Comparison of ENCODE assay signal across 15 cellular contexts in the genomic region with DNA sequence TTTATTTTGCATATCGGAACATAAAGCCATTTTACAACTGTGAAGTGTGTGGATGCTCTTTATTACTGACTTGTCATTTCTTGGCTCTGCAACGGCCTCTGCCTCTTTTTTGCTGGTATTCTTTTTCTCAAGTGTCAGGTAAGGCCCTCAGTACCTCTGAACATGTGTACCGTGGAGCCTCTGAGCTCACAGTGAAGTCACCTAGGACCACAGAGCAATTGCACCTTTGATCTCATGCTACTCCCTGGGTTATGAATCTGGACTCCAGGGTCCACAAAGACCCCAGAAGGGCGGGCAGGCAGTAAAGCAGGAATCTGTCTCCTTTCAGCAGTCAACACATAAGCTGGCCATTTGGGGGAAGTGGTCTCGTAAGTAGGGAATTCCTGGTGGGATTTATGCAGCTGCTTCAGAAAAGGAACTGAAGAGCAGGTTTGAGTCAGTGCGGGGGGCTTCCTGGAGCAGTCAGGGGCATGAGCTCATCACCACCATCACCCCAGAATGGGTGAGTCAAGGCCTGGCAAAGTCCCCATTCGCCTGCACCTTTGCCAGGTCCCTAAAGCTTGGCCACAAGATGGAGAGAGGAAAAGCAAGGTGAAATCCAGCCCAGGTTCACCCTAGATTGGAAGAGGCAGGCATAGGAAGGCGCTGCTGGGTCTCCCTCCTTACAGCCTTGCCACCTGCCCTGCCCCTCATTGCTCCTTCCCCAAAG. TPM values are rescaled to one million over a fixed set of nuclear protein-coding genes. Genes with fewer than 3 reads are reported as not detected.
"Had no signal": no experiment of that assay in that cellular context is flagged by ENCODE, and none has a peak within 500 bp of the region (broad histone marks: within the 10 kb centered on the region; RNA-seq: fewer than 3 reads in every experiment).

No MANE protein-coding gene starts in this region.

- H3K36me3 Mint-ChIP-seq: activated naive CD4-positive, alpha-beta T cell treated with anti-CD3 and anti-CD28 coated beads, Interleukin-2, amount 10 ng/mL, durations not matched to agents 7 days and 5 days; natural killer cell had no signal

- H3K9me3 Mint-ChIP-seq: activated CD4-positive, alpha-beta memory T cell treated with anti-CD3 and anti-CD28 coated beads, Interleukin-2, amount 10 ng/mL, durations not matched to agents 7 days and 5 days; activated naive CD4-positive, alpha-beta T cell treated with anti-CD3 and anti-CD28 coated beads, Interleukin-2, amount 10 ng/mL, durations not matched to agents 7 days and 5 days; activated T-helper 17 cell treated with anti-CD3 and anti-CD28 coated beads, Interleukin-2, amount 50 U/mL, for 72 hours; central memory CD8-positive, alpha-beta T cell; natural killer cell had no signal

- H3K27me3 ChIP-seq: right atrium auricular region, uterus had no signal

- ATAC-seq: activated CD4-positive, alpha-beta T cell treated with anti-CD3 and anti-CD28 coated beads for 36 hours; activated T-helper 17 cell treated with anti-CD3 and anti-CD28 coated beads, Interleukin-2, amount 50 U/mL, for 72 hours; left colon; natural killer cell had no signal

- DNase-seq: activated CD4-positive, alpha-beta memory T cell treated with anti-CD3 and anti-CD28 coated beads, Interleukin-2, amount 10 ng/mL, durations not matched to agents 7 days and 5 days; activated CD4-positive, alpha-beta T cell treated with anti-CD3 and anti-CD28 coated beads for 36 hours; activated naive CD4-positive, alpha-beta T cell treated with anti-CD3 and anti-CD28 coated beads, Interleukin-2, amount 10 ng/mL, durations not matched to agents 7 days and 5 days; erythroblast; left colon; natural killer cell; nucleus accumbens; T1000; uterus; WERI-Rb-1 had no signal

- H3K4me3 Mint-ChIP-seq: activated CD4-positive, alpha-beta memory T cell treated with anti-CD3 and anti-CD28 coated beads, Interleukin-2, amount 10 ng/mL, durations not matched to agents 7 days and 5 days; activated CD4-positive, alpha-beta T cell treated with anti-CD3 and anti-CD28 coated beads for 36 hours; activated naive CD4-positive, alpha-beta T cell treated with anti-CD3 and anti-CD28 coated beads, Interleukin-2, amount 10 ng/mL, durations not matched to agents 7 days and 5 days; activated T-helper 17 cell treated with anti-CD3 and anti-CD28 coated beads, Interleukin-2, amount 50 U/mL, for 72 hours; central memory CD8-positive, alpha-beta T cell; natural killer cell had no signal

- H3K4me3 ChIP-seq: right atrium auricular region, skin epidermis, uterus had no signal

- H3K9me3 ChIP-seq: right atrium auricular region, uterus had no signal

- H3K27ac Mint-ChIP-seq: activated CD4-positive, alpha-beta memory T cell treated with anti-CD3 and anti-CD28 coated beads, Interleukin-2, amount 10 ng/mL, durations not matched to agents 7 days and 5 days; activated CD4-positive, alpha-beta T cell treated with anti-CD3 and anti-CD28 coated beads for 36 hours; activated naive CD4-positive, alpha-beta T cell treated with anti-CD3 and anti-CD28 coated beads, Interleukin-2, amount 10 ng/mL, durations not matched to agents 7 days and 5 days; activated T-helper 17 cell treated with anti-CD3 and anti-CD28 coated beads, Interleukin-2, amount 50 U/mL, for 72 hours; natural killer cell had no signal

- H3K4me1 Mint-ChIP-seq: activated CD4-positive, alpha-beta memory T cell treated with anti-CD3 and anti-CD28 coated beads, Interleukin-2, amount 10 ng/mL, durations not matched to agents 7 days and 5 days; activated CD4-positive, alpha-beta T cell treated with anti-CD3 and anti-CD28 coated beads for 36 hours; activated naive CD4-positive, alpha-beta T cell treated with anti-CD3 and anti-CD28 coated beads, Interleukin-2, amount 10 ng/mL, durations not matched to agents 7 days and 5 days; activated T-helper 17 cell treated with anti-CD3 and anti-CD28 coated beads, Interleukin-2, amount 50 U/mL, for 72 hours; central memory CD8-positive, alpha-beta T cell; natural killer cell had no signal

- H3K27me3 Mint-ChIP-seq: activated CD4-positive, alpha-beta memory T cell treated with anti-CD3 and anti-CD28 coated beads, Interleukin-2, amount 10 ng/mL, durations not matched to agents 7 days and 5 days; activated CD4-positive, alpha-beta T cell treated with anti-CD3 and anti-CD28 coated beads for 36 hours; activated T-helper 17 cell treated with anti-CD3 and anti-CD28 coated beads, Interleukin-2, amount 50 U/mL, for 72 hours had no signal

- H3K36me3 ChIP-seq: right atrium auricular region, uterus, WERI-Rb-1 had no signal

RNA-seq across cellular contexts. Expression of a gene that starts 33.0 kb away (rescaled TPM):
- total RNA-seq: activated CD4-positive, alpha-beta memory T cell treated with anti-CD3 and anti-CD28 coated beads, Interleukin-2, amount 10 ng/mL, durations not matched to agents 7 days and 5 days; activated CD4-positive, alpha-beta T cell treated with anti-CD3 and anti-CD28 coated beads for 36 hours; activated T-helper 17 cell treated with anti-CD3 and anti-CD28 coated beads, Interleukin-2, amount 50 U/mL, for 72 hours; left colon; lung microvascular endothelial cell; natural killer cell; right atrium auricular region; uterus had no signal
